Comparison of ENCODE assay signal across 9 cellular contexts in the genomic region with DNA sequence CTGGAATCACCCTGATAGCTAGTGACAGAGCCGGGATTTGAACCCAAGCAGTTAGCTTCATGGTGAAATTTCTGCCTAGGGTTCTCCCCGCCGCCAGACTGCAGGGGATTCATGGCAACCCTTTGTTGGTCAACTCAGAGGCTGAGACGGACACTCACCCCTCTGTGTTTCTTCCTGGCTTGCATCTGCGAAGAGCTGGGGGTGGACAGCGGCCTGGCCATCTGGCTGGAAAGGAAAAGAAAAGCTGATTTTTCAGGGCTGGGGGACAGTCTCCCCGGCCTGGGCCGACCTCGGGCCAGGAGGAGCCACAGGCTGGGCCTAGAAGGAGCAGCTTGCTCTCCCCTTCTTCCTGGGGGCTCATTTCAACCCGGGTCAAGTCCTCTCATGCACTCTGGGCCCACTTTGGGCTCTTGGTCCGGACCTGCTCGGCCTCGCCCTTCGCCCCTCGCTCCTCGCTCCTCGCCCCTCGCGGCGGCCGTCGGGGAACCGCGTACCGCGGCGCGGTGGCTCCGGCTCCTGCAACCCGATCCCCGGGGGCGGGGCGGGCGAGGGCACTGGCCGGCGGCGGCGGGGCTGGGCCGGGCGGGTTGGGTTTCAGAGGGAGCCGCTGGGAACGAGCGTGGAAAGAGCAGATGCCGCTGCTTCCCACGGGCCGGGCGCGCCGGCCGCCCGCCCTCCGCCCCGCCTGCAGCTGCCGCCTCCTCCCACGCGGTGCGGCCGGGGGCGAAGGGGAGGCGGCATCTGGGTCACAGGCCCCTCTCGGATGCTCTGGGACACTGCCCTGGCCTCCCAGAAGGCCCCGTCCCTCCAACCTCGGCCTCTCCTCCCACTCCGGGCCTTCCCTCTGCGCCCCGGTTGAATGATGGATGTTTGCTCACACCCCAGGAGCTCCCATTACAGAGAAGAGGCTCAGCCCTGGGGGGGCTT. TPM values are rescaled to one million over a fixed set of nuclear protein-coding genes. Genes with fewer than 3 reads are reported as not detected.
DNase-seq lines count a peak whose midpoint lies in the region; ATAC-seq and TF ChIP-seq lines count a peak whose summit lies in the region.
"Had no signal": no experiment of that assay in that cellular context is flagged by ENCODE, and none has a peak within 500 bp of the region (broad histone marks: within the 10 kb centered on the region; RNA-seq: fewer than 3 reads in every experiment).

No MANE protein-coding gene starts in this region.

- peak; percentile 88 for ATAC-seq in gastroesophageal sphincter

- no peak for TF ChIP-seq EP300 in gastroesophageal sphincter (IDR thresholded peaks at IDR 0.05)

- H3K9me3 ChIP-seq in gastroesophageal sphincter (no peaks in the 10 kb centered on the region), neuronal stem cell (replicated peaks in 1 of 2; ENCODE audit: control insufficient read depth in 2 of 2, insufficient read depth in 1 of 2, low read depth in 1 of 2, low read length in 2 of 2) (no peaks in the 10 kb centered on the region)

- H3K27ac ChIP-seq in gastroesophageal sphincter (peak overlapping the region in 3 of 4 donors; percentile 36 to 53 (median 48)), neuronal stem cell (replicated peaks; ENCODE audit: low read length) (peak overlapping the region; percentile 75)

- H3K4me2 ChIP-seq in neuronal stem cell (ENCODE audit: insufficient read depth, low read length, poor library complexity, severe bottlenecking) = peak overlapping the region; percentile 40

- H2AFZ ChIP-seq in neuronal stem cell (ENCODE audit: low read length) = peak overlapping the region; percentile 85

- H3K4me3 ChIP-seq in BJ (ENCODE audit: low read depth, low read length) (no peak overlapping the region), gastroesophageal sphincter (peak overlapping the region in 1 of 2 donors; percentile 35), neuronal stem cell (ENCODE audit: low read length in 2 of 2) (peak overlapping the region in 1 of 2 donors; percentile 23)

- TF ChIP-seq CTCF in BJ (IDR thresholded peaks at IDR 0.05; ENCODE audit: insufficient read depth, low read depth, low read length) (no peak), gastroesophageal sphincter (IDR thresholded peaks at IDR 0.05) (no peak)

- peak overlapping the region; percentile 94 for H3K18ac ChIP-seq in neuronal stem cell (ENCODE audit: low read length)

- H2BK120ac ChIP-seq in neuronal stem cell (ENCODE audit: low read depth, low read length) = peak overlapping the region; percentile 58

- WGBS in gastroesophageal sphincter (ENCODE audit: low coverage in 1 of 2), 2 donors = 0 to 44% methylated on average over 1 to 9 of the region's 66 CpGs
- no CpG with 5 or more reads among the region's 66 CpGs for WGBS in neuronal stem cell (ENCODE audit: extremely low coverage in 2 of 2, insufficient read length in 2 of 2, insufficient replicate concordance in 1 of 2), 2 donors

- POLR2A ChIA-PET in BJ (lab: Charles Lee) = no interaction called here

- peak overlapping the region; percentile 20 for H2BK5ac ChIP-seq in neuronal stem cell (ENCODE audit: low read length)

- no peak overlapping the region for H3K4ac ChIP-seq in neuronal stem cell (ENCODE audit: low read length)

- no peak overlapping the region for H4K91ac ChIP-seq in neuronal stem cell (ENCODE audit: low read depth, low read length, poor library complexity)

- DNase-seq in BJ (ENCODE audit: low read depth) = peak; percentile 8
- peak; percentile 82 for DNase-seq in NCI-H748 treated with DMSO at 0.1 percent for 48 hours (lab: John Stamatoyannopoulos, UW)
- DNase-seq in neuronal stem cell (ENCODE audit: low spot score) = peak; percentile 66
- DNase-seq in activated CD4-positive, alpha-beta T cell treated with anti-CD3 and anti-CD28 coated beads, Interleukin-2, amount 50 U/mL, for 4 hours = no peak
- no peak for DNase-seq in CD1c-positive myeloid dendritic cell (ENCODE audit: extremely low spot score)
- no peak for DNase-seq in DMS114 treated with DMSO at 0.1 percent for 48 hours (lab: John Stamatoyannopoulos, UW; ENCODE audit: unreplicated experiment)
- DNase-seq in NCI-H446 (lab: John Stamatoyannopoulos, UW) = no peak

- no peak overlapping the region for H3K14ac ChIP-seq in neuronal stem cell (ENCODE audit: low read length)

- H4K8ac ChIP-seq in neuronal stem cell (ENCODE audit: low read depth, low read length) = no peak overlapping the region

- no peak overlapping the region for H2BK12ac ChIP-seq in neuronal stem cell (ENCODE audit: low read length)

- H3K4me1 ChIP-seq in gastroesophageal sphincter = peaks cover 0 to 20% (median 0%) of the 10 kb centered on the region in 3 donors
- H3K4me1 ChIP-seq in neuronal stem cell (ENCODE audit: control insufficient read depth in 2 of 2, insufficient read depth in 1 of 2, low read depth in 1 of 2, low read length in 2 of 2) = peaks cover 0 to 19% of the 10 kb centered on the region in 2 donors

- no peak for TF ChIP-seq POLR2A in gastroesophageal sphincter (IDR thresholded peaks at IDR 0.05)

- peaks cover 7% of the 10 kb centered on the region for H3K27me3 ChIP-seq in BJ (ENCODE audit: control insufficient read depth, insufficient read depth, low read length)
- peaks cover 43% of the 10 kb centered on the region for H3K27me3 ChIP-seq in gastroesophageal sphincter
- H3K27me3 ChIP-seq in neuronal stem cell (ENCODE audit: control insufficient read depth in 3 of 3, insufficient read depth in 3 of 3, low read depth in 1 of 3, low read length in 3 of 3) = peaks cover 0 to 75% (median 4%) of the 10 kb centered on the region in 3 experiments

- H3K79me1 ChIP-seq in neuronal stem cell (ENCODE audit: low read depth, low read length) = no peaks in the 10 kb centered on the region

- CTCF ChIA-PET in BJ (lab: Yijun Ruan, JAX) = interaction anchor here (0.6 to 2.4 kb wide), 6 partner anchors 11 to 26 kb away, joined by 3 to 10 read pairs (median 6); no protein-coding TSS in a partner anchor

- peak overlapping the region; percentile 14 for H3K23ac ChIP-seq in neuronal stem cell (ENCODE audit: low read depth, low read length, poor library complexity)

- H2BK15ac ChIP-seq in neuronal stem cell (ENCODE audit: low read length) = peak overlapping the region; percentile 1

- H2AK5ac ChIP-seq in neuronal stem cell (ENCODE audit: low read depth, low read length) = peak overlapping the region; percentile 64

- H3K9ac ChIP-seq in neuronal stem cell (ENCODE audit: low read depth, low read length, poor library complexity) = peak overlapping the region; percentile 78

- H3K36me3 ChIP-seq in BJ (ENCODE audit: control insufficient read depth, insufficient read depth, low read length) (no peaks in the 10 kb centered on the region), gastroesophageal sphincter (no peaks in the 10 kb centered on the region), neuronal stem cell (replicated peaks in 1 of 2; ENCODE audit: control insufficient read depth in 2 of 2, insufficient read depth in 2 of 2, low read length in 2 of 2) (peaks cover 0 to 2% of the 10 kb centered on the region in 2 donors)

RNA-seq across cellular contexts. Expression of a gene that starts 6.7 kb away (rescaled TPM):
- polyA plus RNA-seq in BJ (2011; rRNA removed) = 0.16 and 0.50 TPM in 2 replicates
- polyA minus RNA-seq in BJ (2011; rRNA and poly(A)+ RNA removed) = 0.19 and 0.26 TPM in 2 replicates
- total RNA-seq in gastroesophageal sphincter = 1 to 10 TPM; 3.0 to 8.4 (median 6.0) TPM
- 6.7 TPM for polyA plus RNA-seq in neuronal stem cell (2013, experiment 1 of 2)
- 6.9 TPM for polyA plus RNA-seq in neuronal stem cell (2013, experiment 2 of 2)
- polyA plus RNA-seq: neural cell had no signal

RNA-seq across cellular contexts. Expression of a gene that starts 39.2 kb away (rescaled TPM):
- polyA plus RNA-seq in BJ (2011; rRNA removed) = not detected in 2 replicates
- not detected in 2 replicates for polyA minus RNA-seq in BJ (2011; rRNA and poly(A)+ RNA removed)
- 1 to 10 TPM in 1 of 4 donors, not detected in 3; 1.1 TPM for total RNA-seq in gastroesophageal sphincter
- polyA plus RNA-seq in neuronal stem cell (2013, experiment 1 of 2) = 0.04 TPM
- polyA plus RNA-seq in neuronal stem cell (2013, experiment 2 of 2) = not detected
- polyA plus RNA-seq: neural cell had no signal

RNA-seq across cellular contexts. Expression of a gene that starts 56.2 kb away (rescaled TPM):
- 62.2 and 69.4 TPM in 2 replicates for polyA plus RNA-seq in BJ (2011; rRNA removed)
- polyA minus RNA-seq in BJ (2011; rRNA and poly(A)+ RNA removed) = 171 and 187 TPM in 2 replicates
- total RNA-seq in gastroesophageal sphincter = 100 to 1,000 TPM; 101 to 160 (median 123) TPM
- polyA plus RNA-seq in neuronal stem cell (2013, experiment 1 of 2) = 139 TPM
- polyA plus RNA-seq in neuronal stem cell (2013, experiment 2 of 2) = 155 TPM

RNA-seq across cellular contexts. Expression of a gene that starts 58.5 kb away (rescaled TPM):
- not detected in 2 replicates for polyA plus RNA-seq in BJ (2011; rRNA removed)
- polyA minus RNA-seq in BJ (2011; rRNA and poly(A)+ RNA removed) = not detected in 2 replicates
- total RNA-seq in gastroesophageal sphincter = 1 to 10 TPM in 1 of 4 donors, under 1 TPM in 1, not detected in 2; 0.17 to 1.8 TPM
- 0.18 TPM for polyA plus RNA-seq in neuronal stem cell (2013, experiment 1 of 2)
- polyA plus RNA-seq in neuronal stem cell (2013, experiment 2 of 2) = 0.11 TPM

Comparison
In these comparisons a context has a peak if more than half of its experiments do, and no peak if none do; other contexts are left out.
1. DNase-seq: peak in BJ (single experiment), NCI-H748 treated with DMSO at 0.1 percent for 48 hours (single experiment) and neuronal stem cell (single experiment); none in activated CD4-positive, alpha-beta T cell treated with anti-CD3 and anti-CD28 coated beads, Interleukin-2, amount 50 U/mL, for 4 hours (0 of 2), CD1c-positive myeloid dendritic cell (single experiment), DMS114 treated with DMSO at 0.1 percent for 48 hours (single experiment) and NCI-H446 (0 of 2).